9 cellular contexts compared by ENCODE assay signal in the genomic region with DNA sequence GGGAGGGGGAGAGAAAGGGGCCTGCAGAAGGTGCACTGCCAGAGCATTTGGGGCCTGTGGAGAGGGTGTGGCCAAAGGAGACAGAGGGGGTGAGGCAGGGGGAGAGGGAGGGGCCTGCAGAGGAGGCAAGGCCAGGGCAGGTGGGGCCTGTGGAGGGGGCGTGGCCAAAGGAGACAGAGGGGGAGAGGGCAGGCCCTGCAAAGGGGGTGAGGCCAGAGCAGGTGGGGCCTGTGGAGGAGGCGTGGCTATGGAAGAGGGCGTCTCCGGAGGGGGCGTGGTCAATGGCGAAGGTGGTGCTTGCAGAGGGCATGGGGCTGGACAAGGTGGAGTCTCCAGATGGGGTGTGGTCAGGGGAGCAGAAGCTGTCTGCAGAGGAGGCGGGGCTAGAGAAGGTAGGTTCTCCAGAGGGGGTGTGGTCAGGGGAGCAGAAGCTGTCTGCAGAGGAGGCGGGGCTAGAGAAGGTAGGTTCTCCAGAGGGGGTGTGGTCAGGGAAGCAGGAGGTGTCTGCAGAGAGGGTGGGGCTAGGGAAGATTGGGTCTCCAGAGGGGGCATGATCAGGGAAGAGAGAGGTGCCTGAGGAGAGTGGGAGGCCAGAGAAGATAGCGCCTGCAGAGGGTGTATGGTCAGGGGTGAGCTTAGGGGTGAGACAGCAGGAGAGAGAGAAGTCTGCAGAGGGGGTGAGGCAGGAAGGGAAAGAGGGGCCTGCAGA. TPM values are rescaled to one million over a fixed set of nuclear protein-coding genes. Genes with fewer than 3 reads are reported as not detected.
DNase-seq lines count a peak whose midpoint lies in the region; ATAC-seq and FAIRE-seq lines count a peak whose summit lies in the region.
"Had no signal": no experiment of that assay in that cellular context is flagged by ENCODE, and none has a peak within 500 bp of the region (broad histone marks: within the 10 kb centered on the region; RNA-seq: fewer than 3 reads in every experiment).

No MANE protein-coding gene starts in this region.

- peaks cover 23 to 52% (median 42%) of the 10 kb centered on the region in 4 donors for H3K4me1 Mint-ChIP-seq in naive thymus-derived CD8-positive, alpha-beta T cell

- H3K27me3 Mint-ChIP-seq in naive thymus-derived CD8-positive, alpha-beta T cell, result peaks cover 0 to 24% (median 12%) of the 10 kb centered on the region in 5 donors

- ATAC-seq in naive thymus-derived CD8-positive, alpha-beta T cell, result no peak
- no peak for ATAC-seq in GM21786 (IDR thresholded peaks at IDR 0.05; ENCODE audit: unreplicated experiment)
- ATAC-seq in HG03457 (IDR thresholded peaks at IDR 0.05; ENCODE audit: unreplicated experiment), result no peak
- ATAC-seq in GM19463 (IDR thresholded peaks at IDR 0.05; ENCODE audit: unreplicated experiment), result no peak

- no peak overlapping the region for H3K27ac ChIP-seq in caudate nucleus (ENCODE audit: low read depth, low read length)
- H3K27ac ChIP-seq: right lobe of liver had no signal

- peak; percentile 99 for FAIRE-seq in G401.6 (lab: Jason Lieb, UNC)

- H3K27ac Mint-ChIP-seq in naive thymus-derived CD8-positive, alpha-beta T cell, result peak overlapping the region in 5 of 10 donors; percentile 35 to 91 (median 57)

- DNase-seq in KBM-7, result peak; percentile 98
- peak in 4 of 5 donors; percentile 34 to 67 (median 51) for DNase-seq in T-helper 1 cell
- peak in 32 of 61 donors; percentile 4 to 82 (median 53) for DNase-seq in caudate nucleus (lab: John Stamatoyannopoulos, UW)
- DNase-seq in naive thymus-derived CD8-positive, alpha-beta T cell, result peak in 8 of 10 donors; percentile 54 to 82 (median 61)

- POLR2A ChIA-PET in naive thymus-derived CD8-positive, alpha-beta T cell (lab: Charles Lee), result interaction anchor here (0.7 kb wide), 2 partner anchors 9 to 45 kb away, joined by 5 to 6 read pairs; no protein-coding TSS in a partner anchor

- in situ Hi-C loops in KBM-7 (cut with MboI; ENCODE audit: low pct_unique_long_range_greater_than_20kb, low sequenced_read_pairs), result no loop called here

- peak overlapping the region in 8 of 10 donors; percentile 50 to 87 (median 75) for H3K4me3 Mint-ChIP-seq in naive thymus-derived CD8-positive, alpha-beta T cell

- no peaks in the 10 kb centered on the region for H3K9me3 Mint-ChIP-seq in naive thymus-derived CD8-positive, alpha-beta T cell

- peaks cover 0 to 2% (median 1%) of the 10 kb centered on the region in 3 donors for H3K36me3 Mint-ChIP-seq in naive thymus-derived CD8-positive, alpha-beta T cell

RNA-seq across cellular contexts. Expression of a gene that starts 3.5 kb away (rescaled TPM):
- total RNA-seq in naive thymus-derived CD8-positive, alpha-beta T cell, result under 1 TPM; 0.11 to 0.21 TPM
- polyA plus RNA-seq in naive thymus-derived CD8-positive, alpha-beta T cell, result under 1 TPM; 0.03 to 0.18 (median 0.13) TPM

RNA-seq across cellular contexts. Expression of a gene that starts 17.6 kb away (rescaled TPM):
- total RNA-seq in naive thymus-derived CD8-positive, alpha-beta T cell, result not detected
- polyA plus RNA-seq in naive thymus-derived CD8-positive, alpha-beta T cell, result not detected

RNA-seq across cellular contexts. Expression of a gene that starts 33.0 kb away (rescaled TPM):
- 10 to 100 TPM; 85.7 to 86.9 TPM for total RNA-seq in naive thymus-derived CD8-positive, alpha-beta T cell
- polyA plus RNA-seq in naive thymus-derived CD8-positive, alpha-beta T cell, result 1 to 10 TPM; 1.8 to 5.1 (median 2.3) TPM

RNA-seq across cellular contexts. Expression of a gene that starts 40.7 kb away (rescaled TPM):
- total RNA-seq in naive thymus-derived CD8-positive, alpha-beta T cell, result 10 to 100 TPM; 10.5 to 11.5 TPM
- polyA plus RNA-seq in naive thymus-derived CD8-positive, alpha-beta T cell, result 1 to 10 TPM; 1.1 to 2.7 (median 1.7) TPM

RNA-seq across cellular contexts. Expression of a gene that starts 43.9 kb away (rescaled TPM):
- under 1 TPM; 0.41 to 0.57 TPM for total RNA-seq in naive thymus-derived CD8-positive, alpha-beta T cell
- polyA plus RNA-seq in naive thymus-derived CD8-positive, alpha-beta T cell, result under 1 TPM in 1 of 3 donors, not detected in 2; 0.60 TPM
